In the genomic region with DNA sequence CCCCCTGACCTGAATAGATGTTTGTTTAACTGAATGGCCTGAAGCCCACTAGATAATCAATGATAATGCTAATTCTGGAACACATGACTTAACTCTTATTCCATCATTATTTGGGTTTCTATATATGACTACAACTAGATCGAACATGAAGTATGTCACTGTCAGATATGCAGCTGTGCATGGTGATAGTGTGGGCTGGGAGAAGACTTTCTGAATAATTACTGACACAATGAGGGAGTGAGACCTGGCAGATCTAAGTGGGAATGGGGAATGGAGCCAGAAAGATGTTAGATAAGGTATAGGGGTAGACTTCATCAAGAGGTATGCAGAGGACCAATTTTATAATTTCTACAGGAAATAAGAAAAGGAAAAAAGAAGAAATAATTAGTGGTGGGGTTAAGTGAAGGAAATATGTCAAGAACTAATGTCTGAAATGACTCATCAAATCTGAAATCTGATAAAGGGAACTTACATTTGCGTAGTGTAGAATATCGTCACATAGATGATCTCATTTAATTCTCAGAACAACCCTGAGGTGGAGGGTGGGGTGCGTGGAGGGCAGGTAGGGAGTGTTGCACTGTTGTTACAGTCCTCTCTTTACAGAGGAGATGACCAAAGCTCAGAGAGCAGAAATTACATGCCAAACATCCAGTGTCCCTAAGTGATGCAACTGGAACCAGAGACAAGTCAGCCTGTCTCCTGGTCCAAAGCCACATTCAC, we compare ENCODE assay signal across 9 cellular contexts.
DNase-seq lines count a peak whose midpoint lies in the region; ATAC-seq and TF ChIP-seq lines count a peak whose summit lies in the region.
"Had no signal": no experiment of that assay in that cellular context is flagged by ENCODE, and none has a peak within 500 bp of the region (broad histone marks: within the 10 kb centered on the region; RNA-seq: fewer than 3 reads in every experiment).

No MANE protein-coding gene starts in this region.

- H3K36me3 ChIP-seq in SJCRH30 (no peaks in the 10 kb centered on the region), Caco-2 (ENCODE audit: control insufficient read depth, insufficient read depth, low read length) (no peaks in the 10 kb centered on the region)

- H3K27me3 Mint-ChIP-seq in Caco-2 (ENCODE audit: insufficient read depth, unreplicated experiment): no peaks in the 10 kb centered on the region

- no peak overlapping the region for H3K27ac Mint-ChIP-seq in Caco-2 (ENCODE audit: unreplicated experiment)

- CTCF ChIA-PET in Caco-2 (lab: Charles Lee): interaction anchor here (1.6 kb wide), 1 partner anchor 17 kb away, joined by 4 read pairs; no protein-coding TSS in a partner anchor

- intact Hi-C loops in Caco-2 (cut with micrococcal nuclease; ENCODE audit: unreplicated experiment): no loop called here

- no peak for TF ChIP-seq CTCF in AG10803 (conservative IDR thresholded peaks at IDR 0.05; ENCODE audit: low read length)
- no peak for TF ChIP-seq CTCF in Caco-2 (IDR thresholded peaks at IDR 0.05; ENCODE audit: insufficient read depth in 1 of 2, low read depth in 1 of 2, low read length in 1 of 2, severe bottlenecking in 1 of 2, unreplicated experiment in 1 of 2)

- peak overlapping the region; percentile 1; the same call in 1 of the 2 replicates for H3K27ac ChIP-seq in SJCRH30
- H3K27ac ChIP-seq: SK-N-MC had no signal

- H3K36me3 Mint-ChIP-seq in Caco-2 (ENCODE audit: insufficient read depth, unreplicated experiment): no peaks in the 10 kb centered on the region

- BruUV-seq in Caco-2 (replicated peaks; lab: Mats Ljungman, UMichigan): no TSS peak

- peak; percentile 66 for ATAC-seq in GM21619 (IDR thresholded peaks at IDR 0.05; ENCODE audit: unreplicated experiment)
- peak; percentile 31 for ATAC-seq in esophagus mucosa
- no peak for ATAC-seq in HG03025 (IDR thresholded peaks at IDR 0.05; ENCODE audit: low FRiP score, unreplicated experiment)

- H3K4me1 ChIP-seq in SJCRH30 (peaks cover 47% of the 10 kb centered on the region), Caco-2 (peaks cover 33% of the 10 kb centered on the region)

- H3K4me3 ChIP-seq in AG10803 (ENCODE audit: low read length) (no peak overlapping the region), SJCRH30 (no peak overlapping the region), Caco-2 (ENCODE audit: low read depth, low read length) (no peak overlapping the region)
- H3K4me3 ChIP-seq: SK-N-MC had no signal

- H3K9me3 Mint-ChIP-seq in Caco-2 (ENCODE audit: unreplicated experiment): no peaks in the 10 kb centered on the region

- peak; percentile 20 for DNase-seq in AG10803 (ENCODE audit: low read depth)
- no peak for DNase-seq in SJCRH30
- no peak for DNase-seq in GM19238 (ENCODE audit: insufficient read length, low spot score)
- DNase-seq in epidermal melanocyte (ENCODE audit: insufficient read length, low spot score): no peak
- DNase-seq in Caco-2: no peak

- POLR2A ChIA-PET in Caco-2 (lab: Charles Lee): no interaction called here

- H3K9me3 ChIP-seq in SJCRH30 (replicated peaks): no peaks in the 10 kb centered on the region
- no peaks in the 10 kb centered on the region for H3K9me3 ChIP-seq in Caco-2

- peaks cover 7% of the 10 kb centered on the region for H3K4me1 Mint-ChIP-seq in Caco-2 (ENCODE audit: low read depth, unreplicated experiment)

- H3K4me3 Mint-ChIP-seq in Caco-2 (ENCODE audit: unreplicated experiment): no peak overlapping the region

- H3K27me3 ChIP-seq in SJCRH30 (no peaks in the 10 kb centered on the region), Caco-2 (replicated peaks; ENCODE audit: control insufficient read depth, insufficient read depth, low read length) (no peaks in the 10 kb centered on the region)
